In genomic region chr14:37870170-37870569, GRCh38 we compare ENCODE assay signal across 22 cellular contexts.
"Had no signal": no experiment of that assay in that cellular context is flagged by ENCODE, and none has a peak within 500 bp of the region (broad histone marks: within the 10 kb centered on the region; RNA-seq: fewer than 3 reads in every experiment).

No MANE protein-coding gene starts in this region.

- H3K9me3 Mint-ChIP-seq: activated naive CD8-positive, alpha-beta T cell treated with anti-CD3 and anti-CD28 coated beads for 36 hours; activated T-cell treated with anti-CD3 and anti-CD28 coated beads, Interleukin-2, amount 50 U/mL, for 4 hours; endodermal cell; T-helper 1 cell treated with Interleukin-12 subunit alpha and Interleukin-12 subunit beta and Interleukin-4 antibody, amounts not matched to agents 30 μg/mL and 1 μg/mL, for 36 hours had no signal

- H3K36me3 Mint-ChIP-seq: activated naive CD8-positive, alpha-beta T cell treated with anti-CD3 and anti-CD28 coated beads for 36 hours; naive thymus-derived CD4-positive, alpha-beta T cell had no signal

- H3K27ac ChIP-seq: coronary artery, lower lobe of right lung, tibial nerve had no signal

- H3K4me3 Mint-ChIP-seq: activated naive CD8-positive, alpha-beta T cell treated with anti-CD3 and anti-CD28 coated beads for 36 hours; activated T-cell treated with anti-CD3 and anti-CD28 coated beads, Interleukin-2, amount 50 U/mL, for 4 hours; endodermal cell; naive thymus-derived CD4-positive, alpha-beta T cell; neural crest cell; T-helper 1 cell treated with Interleukin-12 subunit alpha and Interleukin-12 subunit beta and Interleukin-4 antibody, amounts not matched to agents 30 μg/mL and 1 μg/mL, for 36 hours had no signal

- H3K36me3 ChIP-seq: lower lobe of right lung, tibial nerve had no signal

- H3K9me3 ChIP-seq: lower lobe of right lung, tibial nerve had no signal

- H3K27me3 ChIP-seq: tibial nerve had no signal

- DNase-seq: activated CD4-positive, alpha-beta T cell treated with anti-CD3 and anti-CD28 coated beads for 4 hours; activated CD4-positive, alpha-beta T cell treated with anti-CD3 and anti-CD28 coated beads, Interleukin-2, amount 50 U/mL, for 48 hours; activated CD4-positive, CD25-positive, alpha-beta regulatory T cell; activated CD8-positive, alpha-beta memory T cell treated with anti-CD3 and anti-CD28 coated beads, Interleukin-2, amount 50 U/mL, for 48 hours; activated naive CD4-positive, alpha-beta T cell treated with Interleukin-2 at 50 U/mL for 16 hours; activated naive CD8-positive, alpha-beta T cell treated with anti-CD3 and anti-CD28 coated beads for 36 hours; activated T-cell treated with anti-CD3 and anti-CD28 coated beads, Interleukin-2, amount 50 U/mL, for 4 hours; amniotic stem cell; cerebellar nuclear complex; endodermal cell; erythroblast; foreskin fibroblast; left colon; lower lobe of right lung; naive thymus-derived CD4-positive, alpha-beta T cell; stimulated activated CD4-positive, alpha-beta T cell treated with anti-CD3 and anti-CD28 coated beads, Interleukin-4, amount 100 ng/mL, for 4 hours; stimulated activated naive CD8-positive, alpha-beta T cell treated with anti-CD3 and anti-CD28 coated beads, Interleukin-15, Interleukin-2, amounts not matched to agents 100 U/mL and 50 U/mL, for 24 hours had no signal

- H3K27ac Mint-ChIP-seq: activated naive CD8-positive, alpha-beta T cell treated with anti-CD3 and anti-CD28 coated beads for 36 hours; endodermal cell; naive thymus-derived CD4-positive, alpha-beta T cell; progenitor cell of endocrine pancreas; T-helper 1 cell treated with Interleukin-12 subunit alpha and Interleukin-12 subunit beta and Interleukin-4 antibody, amounts not matched to agents 30 μg/mL and 1 μg/mL, for 36 hours had no signal

- H3K4me3 ChIP-seq: coronary artery, lower lobe of right lung, tibial nerve had no signal

- H3K27me3 Mint-ChIP-seq: progenitor cell of endocrine pancreas had no signal

- H3K4me1 ChIP-seq: lower lobe of right lung had no signal

- ATAC-seq: activated T-cell treated with anti-CD3 and anti-CD28 coated beads, Interleukin-2, amount 50 U/mL, for 4 hours; left colon; lower lobe of right lung; naive thymus-derived CD4-positive, alpha-beta T cell; stimulated activated naive CD8-positive, alpha-beta T cell treated with anti-CD3 and anti-CD28 coated beads, Interleukin-15, Interleukin-2, amounts not matched to agents 100 U/mL and 50 U/mL, for 24 hours had no signal
